23 cellular contexts compared by ENCODE assay signal in the genomic region with DNA sequence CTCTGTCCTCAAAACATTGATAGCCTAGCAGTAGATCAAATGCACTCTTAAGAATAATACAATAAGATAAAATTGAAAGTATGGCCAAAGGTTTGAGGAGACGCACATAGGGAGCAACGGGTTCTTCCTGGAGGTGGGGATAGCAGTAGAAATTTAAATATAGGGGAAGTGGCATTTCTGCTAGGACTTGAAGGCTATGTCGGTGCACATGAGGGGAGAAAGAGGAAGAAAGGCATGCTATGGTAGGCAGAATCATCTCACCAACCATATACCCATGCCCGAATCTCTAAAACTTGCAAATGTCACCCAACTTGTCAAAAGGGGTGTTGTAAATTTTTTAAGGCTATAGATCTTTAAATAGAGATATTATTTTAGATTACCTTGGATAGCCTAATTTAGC.
"Had no signal": no experiment of that assay in that cellular context is flagged by ENCODE, and none has a peak within 500 bp of the region (broad histone marks: within the 10 kb centered on the region; RNA-seq: fewer than 3 reads in every experiment).

No MANE protein-coding gene starts in this region.

- H3K9me3 ChIP-seq: gastrocnemius medialis, ovary, psoas muscle, transverse colon had no signal

- H3K4me1 ChIP-seq: gastrocnemius medialis, psoas muscle, suprapubic skin, transverse colon had no signal

- H3K4me3 ChIP-seq: dorsolateral prefrontal cortex, gastrocnemius medialis, lung, ovary, psoas muscle, skin epidermis, suprapubic skin, transverse colon had no signal

- DNase-seq: cortex of kidney; dorsolateral prefrontal cortex; effector CD4-positive, alpha-beta T cell; endodermal cell; foreskin fibroblast; gastrocnemius medialis; head of caudate nucleus; natural killer cell; occipital lobe; ovary; posterior cingulate gyrus; psoas muscle; right cardiac atrium; stimulated activated CD4-positive, alpha-beta T cell treated with anti-CD3 and anti-CD28 coated beads, Interleukin-15, amount 100 ng/mL, for 24 hours; stimulated activated CD4-positive, alpha-beta T cell treated with anti-CD3 and anti-CD28 coated beads, Interleukin-2, amount 100 ng/mL, for 48 hours; stimulated activated naive B cell treated with anti-CD40 and anti-IgM and Interleukin-4, amounts not matched to agents 10 μg/mL and 1 μg/mL and 100 μg/mL, for 72 hours; stimulated activated naive CD8-positive, alpha-beta T cell treated with anti-CD3 and anti-CD28 coated beads, Interleukin-15, amount 100 ng/mL, for 72 hours; transverse colon had no signal

- H3K27ac ChIP-seq: dorsolateral prefrontal cortex, epithelial cell of prostate, gastrocnemius medialis, ovary, psoas muscle, skin epidermis, suprapubic skin, transverse colon had no signal

- H3K27me3 ChIP-seq: dorsolateral prefrontal cortex, gastrocnemius medialis, ovary, suprapubic skin, transverse colon had no signal

- FAIRE-seq: keratinocyte had no signal

- H3K36me3 ChIP-seq: gastrocnemius medialis, ovary, suprapubic skin, transverse colon had no signal
